Comparison of ENCODE assay signal across 14 cellular contexts in genomic region chr4:1614854-1615595, GRCh38.
DNase-seq lines count a peak whose midpoint lies in the region; TF ChIP-seq lines count a peak whose summit lies in the region.
"Had no signal": no experiment of that assay in that cellular context is flagged by ENCODE, and none has a peak within 500 bp of the region (broad histone marks: within the 10 kb centered on the region; RNA-seq: fewer than 3 reads in every experiment).

No MANE protein-coding gene starts in this region.

- no peaks in the 10 kb centered on the region for H3K9me3 Mint-ChIP-seq in type B pancreatic cell

- no peak overlapping the region for H3K9ac ChIP-seq in BLaER1 treated with 17β-estradiol and CSF1 and Interleukin-3, amounts not matched to agents 10 nM and 100 nM
- H3K9ac ChIP-seq: SK-N-SH had no signal

- H3K27ac ChIP-seq in BLaER1 treated with 17β-estradiol and CSF1 and Interleukin-3, amounts not matched to agents 10 nM and 100 nM = no peak overlapping the region
- peak overlapping the region; percentile 61 for H3K27ac ChIP-seq in epithelial cell of prostate
- H3K27ac ChIP-seq: vagina had no signal

- TF ChIP-seq CTCF in type B pancreatic cell (conservative IDR thresholded peaks at IDR 0.05) (no peak), GM13976 (IDR thresholded peaks at IDR 0.05; ENCODE audit: borderline replicate concordance, control extremely low read depth, extremely low read depth, insufficient read depth, missing control alignments) (no peak)

- H3K4me1 ChIP-seq in BLaER1 treated with 17β-estradiol and CSF1 and Interleukin-3, amounts not matched to agents 10 nM and 100 nM = peaks cover 0 to 43% (median 26%) of the 10 kb centered on the region in 10 experiments; a peak in 18 of 20 replicates
- H3K4me1 ChIP-seq in HAP-1 = no peaks in the 10 kb centered on the region
- H3K4me1 ChIP-seq: vagina had no signal

- no peak overlapping the region for H3K4me3 ChIP-seq in BLaER1 treated with 17β-estradiol and CSF1 and Interleukin-3, amounts not matched to agents 10 nM and 100 nM
- H3K4me3 ChIP-seq in HAP-1 = no peak overlapping the region
- H3K4me3 ChIP-seq: vagina had no signal

- H3K36me3 ChIP-seq in BLaER1 treated with 17β-estradiol and CSF1 and Interleukin-3, amounts not matched to agents 10 nM and 100 nM = peaks cover 0 to 13% (median 5%) of the 10 kb centered on the region in 11 experiments; a peak in 7 of 22 replicates
- no peaks in the 10 kb centered on the region for H3K36me3 ChIP-seq in HAP-1 (replicated peaks)
- H3K36me3 ChIP-seq: vagina had no signal

- H3K27me3 Mint-ChIP-seq in type B pancreatic cell = no peaks in the 10 kb centered on the region

- in situ Hi-C loops in HAP-1 (cut with MboI; ENCODE audit: low sequenced_read_pairs) (no loop called here), GM13976 (cut with MboI; ENCODE audit: low sequenced_read_pairs, unreplicated experiment) (no loop called here)

- no peaks in the 10 kb centered on the region for H3K36me3 Mint-ChIP-seq in type B pancreatic cell

- peaks cover 0 to 21% (median 0%) of the 10 kb centered on the region in 11 experiments; a peak in 4 of 22 replicates for H4K20me1 ChIP-seq in BLaER1 treated with 17β-estradiol and CSF1 and Interleukin-3, amounts not matched to agents 10 nM and 100 nM

- DNase-seq in NCI-H748 (lab: John Stamatoyannopoulos, UW; ENCODE audit: unreplicated experiment) = peak; percentile 60
- DNase-seq in NCI-H748 treated with DMSO at 0.1 percent for 48 hours (lab: John Stamatoyannopoulos, UW) = no peak
- DNase-seq in NCI-H2171 (lab: John Stamatoyannopoulos, UW) = peak; percentile 39
- DNase-seq in epithelial cell of prostate (ENCODE audit: low read depth, low spot score) = peak; percentile 6
- no peak for DNase-seq in HAP-1 (ENCODE audit: low spot score in 2 of 2)
- no peak for DNase-seq in type B pancreatic cell (ENCODE audit: extremely low spot score, unreplicated experiment)
- no peak for DNase-seq in GM13976 (ENCODE audit: low spot score)
- DNase-seq: HCEC 1CT, left cardiac atrium, NCI-H1694 treated with DMSO at 0.1 percent for 48 hours, NCI-H82, SK-N-SH had no signal

- H3K4me3 Mint-ChIP-seq in type B pancreatic cell = no peak overlapping the region

- H3K4me1 Mint-ChIP-seq in type B pancreatic cell (ENCODE audit: unreplicated experiment) = no peaks in the 10 kb centered on the region

- H3K4me2 ChIP-seq in BLaER1 treated with 17β-estradiol and CSF1 and Interleukin-3, amounts not matched to agents 10 nM and 100 nM = peak overlapping the region in 9 of 11 experiments; percentile 50 to 86 (median 72); a peak in 17 of 22 replicates
- H3K4me2 ChIP-seq: SK-N-SH had no signal

- H3K27me3 ChIP-seq in BLaER1 treated with 17β-estradiol and CSF1 and Interleukin-3, amounts not matched to agents 10 nM and 100 nM = no peaks in the 10 kb centered on the region
- no peaks in the 10 kb centered on the region for H3K27me3 ChIP-seq in HAP-1 (ENCODE audit: low read depth)
- H3K27me3 ChIP-seq: vagina had no signal

- no peak overlapping the region for H3K27ac Mint-ChIP-seq in type B pancreatic cell

- peaks cover 10 to 16% (median 11%) of the 10 kb centered on the region in 11 experiments for H3K9me3 ChIP-seq in BLaER1 treated with 17β-estradiol and CSF1 and Interleukin-3, amounts not matched to agents 10 nM and 100 nM (replicated peaks in 1 of 11)
- H3K9me3 ChIP-seq in HAP-1 = no peaks in the 10 kb centered on the region
- H3K9me3 ChIP-seq: SK-N-SH, vagina had no signal

Comparison
In these comparisons a context has a peak if more than half of its experiments do, and no peak if none do; other contexts are left out.
1. DNase-seq: peak in NCI-H748 (single experiment), NCI-H2171 (single experiment) and epithelial cell of prostate (single experiment); none in NCI-H748 treated with DMSO at 0.1 percent for 48 hours (single experiment), HAP-1 (0 of 2), type B pancreatic cell (single experiment) and GM13976 (single experiment).